14 cellular contexts compared by ENCODE assay signal in genomic region chr12:53482626-53483165, GRCh38. TPM values are rescaled to one million over a fixed set of nuclear protein-coding genes. Genes with fewer than 3 reads are reported as not detected.
DNase-seq lines count a peak whose midpoint lies in the region; TF ChIP-seq lines count a peak whose summit lies in the region.
"Had no signal": no experiment of that assay in that cellular context is flagged by ENCODE, and none has a peak within 500 bp of the region (broad histone marks: within the 10 kb centered on the region; RNA-seq: fewer than 3 reads in every experiment).

No MANE protein-coding gene starts in this region.

- no peak for DNase-seq in HFFc6
- no peak for DNase-seq in epithelial cell of prostate (ENCODE audit: low read depth, low spot score)
- no peak for DNase-seq in osteocyte (ENCODE audit: extremely low spot score, unreplicated experiment)
- no peak for DNase-seq in central memory CD4-positive, alpha-beta T cell
- no peak for DNase-seq in caudate nucleus (lab: John Stamatoyannopoulos, UW)
- no peak for DNase-seq in DMS114 treated with DMSO at 0.1 percent for 48 hours (lab: John Stamatoyannopoulos, UW; ENCODE audit: unreplicated experiment)
- DNase-seq: activated effector memory CD4-positive, alpha-beta T cell treated with Interleukin-2 at 50 U/mL for 16 hours; CD8-positive, alpha-beta memory T cell; NCI-H446 treated with DMSO at 0.1 percent for 48 hours; WERI-Rb-1 had no signal

- no peak for TF ChIP-seq CTCF in HFFc6 (IDR thresholded peaks at IDR 0.05)
- TF ChIP-seq CTCF in osteocyte (IDR thresholded peaks at IDR 0.05), result no peak

- H3K36me3 Mint-ChIP-seq in HFFc6 (ENCODE audit: low read depth) (peaks cover 46% of the 10 kb centered on the region), osteocyte (ENCODE audit: unreplicated experiment) (peaks cover 31% of the 10 kb centered on the region)

- peaks cover 73% of the 10 kb centered on the region for H3K4me1 Mint-ChIP-seq in HFFc6 (ENCODE audit: low read depth)
- peaks cover 10% of the 10 kb centered on the region for H3K4me1 Mint-ChIP-seq in osteocyte (ENCODE audit: unreplicated experiment)

- H3K27ac Mint-ChIP-seq in HFFc6, result peak overlapping the region; percentile 81
- peak overlapping the region; percentile 71 for H3K27ac Mint-ChIP-seq in osteocyte (ENCODE audit: unreplicated experiment)

- H3K27me3 Mint-ChIP-seq in HFFc6 (ENCODE audit: insufficient read depth) (peaks cover 43% of the 10 kb centered on the region), osteocyte (ENCODE audit: unreplicated experiment) (no peaks in the 10 kb centered on the region)
- H3K27me3 Mint-ChIP-seq: CD8-positive, alpha-beta memory T cell had no signal

- H3K4me3 Mint-ChIP-seq in HFFc6 (no peak overlapping the region; the same call in 1 of the 2 replicates), osteocyte (ENCODE audit: unreplicated experiment) (no peak overlapping the region)

- peak overlapping the region; percentile 72 for H3K27ac ChIP-seq in epithelial cell of prostate
- H3K27ac ChIP-seq in caudate nucleus (ENCODE audit: low read depth, low read length), result no peak overlapping the region
- H3K27ac ChIP-seq: WERI-Rb-1 had no signal

- H3K9me3 Mint-ChIP-seq in HFFc6 (no peaks in the 10 kb centered on the region), osteocyte (ENCODE audit: unreplicated experiment) (no peaks in the 10 kb centered on the region)
- H3K9me3 Mint-ChIP-seq: CD8-positive, alpha-beta memory T cell had no signal

RNA-seq across cellular contexts. Expression of gene MAP3K12, which starts 16.6 kb away (rescaled TPM):
- total RNA-seq in HFFc6 (2021; fragmentation: NEBNext Ultra II Directional; extraction: Animal tissue kit (Norgen Biotek cat#: 25700)), result 10 to 100 TPM; 21.2 to 26.5 (median 23.5) TPM
- 47.7 and 51.8 TPM in 2 replicates for total RNA-seq in osteocyte

RNA-seq across cellular contexts. Expression of gene TARBP2, which starts 18.4 kb away (rescaled TPM):
- 10 to 100 TPM; 35.1 to 41.7 (median 37.1) TPM for total RNA-seq in HFFc6 (2021; fragmentation: NEBNext Ultra II Directional; extraction: Animal tissue kit (Norgen Biotek cat#: 25700))
- 33.9 and 38.8 TPM in 2 replicates for total RNA-seq in osteocyte

RNA-seq across cellular contexts. Expression of gene NPFF, which starts 24.6 kb away (rescaled TPM):
- not detected for total RNA-seq in HFFc6 (2021; fragmentation: NEBNext Ultra II Directional; extraction: Animal tissue kit (Norgen Biotek cat#: 25700))
- not detected in 2 replicates for total RNA-seq in osteocyte
- total RNA-seq: CD8-positive, alpha-beta memory T cell; fibroblast of villous mesenchyme; liver; M059J; pulmonary artery endothelial cell had no signal

RNA-seq across cellular contexts. Expression of gene PCBP2, which starts 30.8 kb away (rescaled TPM):
- 100 to 1,000 TPM; 763 to 969 (median 874) TPM for total RNA-seq in HFFc6 (2021; fragmentation: NEBNext Ultra II Directional; extraction: Animal tissue kit (Norgen Biotek cat#: 25700))
- total RNA-seq in osteocyte, result 984 and 1,015 TPM in 2 replicates

RNA-seq across cellular contexts. Expression of gene PRR13, which starts 41.2 kb away (rescaled TPM):
- 100 to 1,000 TPM; 122 to 188 (median 165) TPM for total RNA-seq in HFFc6 (2021; fragmentation: NEBNext Ultra II Directional; extraction: Animal tissue kit (Norgen Biotek cat#: 25700))
- total RNA-seq in osteocyte, result 102 and 105 TPM in 2 replicates
